In the genomic region with DNA sequence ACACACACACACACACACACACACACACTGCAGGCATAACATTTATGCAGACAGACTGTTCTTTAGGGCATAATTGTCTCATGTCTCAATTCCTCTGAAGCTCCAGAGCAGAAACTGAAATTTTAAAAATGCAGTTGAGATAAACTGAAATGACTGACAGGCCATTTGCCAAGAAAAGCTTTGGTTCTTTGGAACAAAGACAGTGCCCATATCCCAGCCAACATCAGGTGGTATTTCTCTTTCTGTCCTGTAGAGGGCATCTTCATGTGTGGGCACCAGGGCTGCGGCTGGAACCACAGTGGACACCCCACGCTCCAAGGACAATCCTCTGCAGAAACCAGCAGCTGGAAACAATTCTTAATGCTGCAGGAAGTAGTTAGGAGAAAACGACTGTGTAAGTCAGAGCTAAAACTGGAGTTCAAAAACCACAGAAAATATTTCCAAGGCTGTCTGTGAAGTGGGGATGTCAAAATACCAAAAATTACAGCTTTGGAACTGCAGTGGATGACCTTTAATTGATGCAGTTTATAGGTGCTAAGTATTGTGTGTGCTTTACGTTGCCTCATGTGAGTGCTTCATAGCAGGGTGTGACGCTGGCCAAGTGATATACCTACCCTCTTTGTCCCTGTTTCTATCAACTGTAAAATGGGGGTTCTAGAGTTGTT, we compare ENCODE assay signal across 9 cellular contexts. TPM values are rescaled to one million over a fixed set of nuclear protein-coding genes. Genes with fewer than 3 reads are reported as not detected.
DNase-seq lines count a peak whose midpoint lies in the region; ATAC-seq and TF ChIP-seq lines count a peak whose summit lies in the region.
"Had no signal": no experiment of that assay in that cellular context is flagged by ENCODE, and none has a peak within 500 bp of the region (broad histone marks: within the 10 kb centered on the region; RNA-seq: fewer than 3 reads in every experiment).

No MANE protein-coding gene starts in this region.

- H3K27me3 Mint-ChIP-seq in activated T-cell treated with anti-CD3 and anti-CD28 coated beads, Interleukin-2, amount 50 U/mL, for 4 hours (ENCODE audit: low read depth), result no peaks in the 10 kb centered on the region

- DNase-seq in EH (ENCODE audit: low read depth) (peak; percentile 82), LHCN-M2 (ENCODE audit: low read depth) (peak; percentile 61), iris pigment epithelial cell (ENCODE audit: low read depth) (peak; percentile 47), NOMO-1 treated with DMSO at 0.1 percent for 48 hours (lab: John Stamatoyannopoulos, UW; ENCODE audit: unreplicated experiment) (no peak), left lobe of liver (ENCODE audit: low spot score) (no peak)
- DNase-seq in activated T-cell treated with anti-CD3 and anti-CD28 coated beads, Interleukin-2, amount 50 U/mL, for 4 hours, result no peak

- H3K9me3 Mint-ChIP-seq in activated T-cell treated with anti-CD3 and anti-CD28 coated beads, Interleukin-2, amount 50 U/mL, for 4 hours, result no peaks in the 10 kb centered on the region

- no peak overlapping the region for H3K4me3 Mint-ChIP-seq in activated T-cell treated with anti-CD3 and anti-CD28 coated beads, Interleukin-2, amount 50 U/mL, for 4 hours
- H3K4me3 Mint-ChIP-seq: T-helper 1 cell treated with Interleukin-12 subunit alpha and Interleukin-12 subunit beta and Interleukin-4 antibody, amounts not matched to agents 30 μg/mL and 1 μg/mL, for 36 hours had no signal

- no peak overlapping the region; the same call in 1 of the 2 replicates for H3K27ac ChIP-seq in VCaP

- peak; percentile 76 for TF ChIP-seq CTCF in VCaP (conservative IDR thresholded peaks at IDR 0.05)

- ATAC-seq in GM18502 (IDR thresholded peaks at IDR 0.05; ENCODE audit: poor library complexity, unreplicated experiment) (no peak), left lobe of liver (no peak)
- ATAC-seq in activated T-cell treated with anti-CD3 and anti-CD28 coated beads, Interleukin-2, amount 50 U/mL, for 4 hours, result no peak

- H3K36me3 Mint-ChIP-seq in activated T-cell treated with anti-CD3 and anti-CD28 coated beads, Interleukin-2, amount 50 U/mL, for 4 hours (ENCODE audit: insufficient read depth), result peaks cover 3% of the 10 kb centered on the region

- H3K4me1 Mint-ChIP-seq in activated T-cell treated with anti-CD3 and anti-CD28 coated beads, Interleukin-2, amount 50 U/mL, for 4 hours (ENCODE audit: low read depth), result peaks cover 33% of the 10 kb centered on the region

RNA-seq across cellular contexts. Expression of a gene that starts 10.6 kb away (rescaled TPM):
- total RNA-seq in LHCN-M2 (2014; rRNA removed), result 0.06 TPM in 1 of 2 replicates, not detected in the other
- polyA plus RNA-seq in LHCN-M2 (2012), result 0.04 TPM
- under 1 TPM in 1 of 3 donors, not detected in 2; 0.14 TPM for total RNA-seq in activated T-cell treated with anti-CD3 and anti-CD28 coated beads, Interleukin-2, amount 50 U/mL, for 4 hours
- 0.88 TPM for total RNA-seq in left lobe of liver

RNA-seq across cellular contexts. Expression of a gene that starts 16.3 kb away (rescaled TPM):
- 35.5 and 43.5 TPM in 2 replicates for total RNA-seq in LHCN-M2 (2014; rRNA removed)
- polyA plus RNA-seq in LHCN-M2 (2012), result 14.0 TPM
- total RNA-seq in activated T-cell treated with anti-CD3 and anti-CD28 coated beads, Interleukin-2, amount 50 U/mL, for 4 hours, result 10 to 100 TPM; 39.7 to 44.5 (median 41.5) TPM
- total RNA-seq in left lobe of liver, result 8.4 TPM

RNA-seq across cellular contexts. Expression of a gene that starts 32.0 kb away (rescaled TPM):
- total RNA-seq in LHCN-M2 (2014; rRNA removed) (10.4 and 11.9 TPM in 2 replicates), left lobe of liver (2.2 TPM)
- polyA plus RNA-seq in LHCN-M2 (2012), result 3.0 TPM
- 1 to 10 TPM; 9.0 to 9.7 (median 9.6) TPM for total RNA-seq in activated T-cell treated with anti-CD3 and anti-CD28 coated beads, Interleukin-2, amount 50 U/mL, for 4 hours

RNA-seq across cellular contexts. Expression of a gene that starts 38.2 kb away (rescaled TPM):
- total RNA-seq in LHCN-M2 (2014; rRNA removed), result 2.3 and 3.9 TPM in 2 replicates
- 1.2 TPM for polyA plus RNA-seq in LHCN-M2 (2012)
- total RNA-seq in activated T-cell treated with anti-CD3 and anti-CD28 coated beads, Interleukin-2, amount 50 U/mL, for 4 hours, result 1 to 10 TPM; 1.7 to 3.2 (median 2.1) TPM
- 1.6 TPM for total RNA-seq in left lobe of liver

RNA-seq across cellular contexts. Expression of a gene that starts 38.3 kb away (rescaled TPM):
- 15.8 and 18.7 TPM in 2 replicates for total RNA-seq in LHCN-M2 (2014; rRNA removed)
- 8.3 TPM for polyA plus RNA-seq in LHCN-M2 (2012)
- total RNA-seq in activated T-cell treated with anti-CD3 and anti-CD28 coated beads, Interleukin-2, amount 50 U/mL, for 4 hours, result 10 to 100 TPM; 20.9 to 23.1 (median 21.9) TPM
- total RNA-seq in left lobe of liver, result 10.2 TPM

Comparison
In these comparisons a context has a peak if more than half of its experiments do, and no peak if none do; other contexts are left out.
1. DNase-seq: peak in EH (single experiment), LHCN-M2 (single experiment) and iris pigment epithelial cell (single experiment); none in activated T-cell treated with anti-CD3 and anti-CD28 coated beads, Interleukin-2, amount 50 U/mL, for 4 hours (single experiment), NOMO-1 treated with DMSO at 0.1 percent for 48 hours (single experiment) and left lobe of liver (single experiment).